Comparison of ENCODE assay signal across 11 cellular contexts in the genomic region with DNA sequence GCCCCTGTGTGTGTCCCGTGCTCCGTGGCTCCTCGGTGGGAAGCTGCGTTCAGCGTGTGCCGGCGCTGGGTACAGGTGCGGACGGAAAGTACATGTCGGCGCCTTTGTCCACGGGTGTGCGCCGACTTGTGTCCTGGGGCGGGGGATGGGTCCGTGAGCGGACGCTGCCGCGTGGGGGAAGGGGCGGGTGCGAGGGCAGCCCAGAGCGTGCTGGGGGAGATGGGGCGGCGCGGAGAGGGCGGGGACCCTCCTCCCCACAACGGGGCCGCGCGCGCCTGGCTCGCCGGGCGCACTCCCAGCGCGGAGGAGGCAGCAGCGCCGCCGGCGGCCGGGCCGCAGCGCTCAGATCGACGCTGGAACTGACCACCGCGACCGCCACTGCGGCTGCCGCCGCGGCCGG. TPM values are rescaled to one million over a fixed set of nuclear protein-coding genes. Genes with fewer than 3 reads are reported as not detected.
DNase-seq lines count a peak whose midpoint lies in the region; ATAC-seq and TF ChIP-seq lines count a peak whose summit lies in the region.
"Had no signal": no experiment of that assay in that cellular context is flagged by ENCODE, and none has a peak within 500 bp of the region (broad histone marks: within the 10 kb centered on the region; RNA-seq: fewer than 3 reads in every experiment).

No MANE protein-coding gene starts in this region.

- WGBS in testis, 2 donors, result 7 to 40% methylated on average over 1 to 34 of the region's 54 CpGs

- peak; percentile 37 for ATAC-seq in left lung
- no peak for ATAC-seq in HG03460 (IDR thresholded peaks at IDR 0.05; ENCODE audit: unreplicated experiment)
- no peak for ATAC-seq in HG02973 (IDR thresholded peaks at IDR 0.05; ENCODE audit: unreplicated experiment)
- no peak for ATAC-seq in GM19035 (IDR thresholded peaks at IDR 0.05; ENCODE audit: unreplicated experiment)

- intact Hi-C loops in dorsolateral prefrontal cortex (cut with DNase I) (no loop called here), left lung (cut with DNase I) (loop anchor here in 1 of 2 donors (5.0 kb wide), 1 partner anchor 35 kb away; a partner anchor contains a TSS), testis (cut with DNase I; ENCODE audit: low total_unique reads) (loop anchor here (5.0 to 10.0 kb wide), 2 partner anchors 35 to 52 kb away; a partner anchor contains a TSS)

- H3K36me3 ChIP-seq in left lung, result peaks cover 0 to 6% of the 10 kb centered on the region in 2 donors
- H3K36me3 ChIP-seq in testis (ENCODE audit: low read depth, missing control alignments), result no peaks in the 10 kb centered on the region

- H3K4me3 ChIP-seq in dorsolateral prefrontal cortex (peak overlapping the region; percentile 30 to 74 (median 59)), left lung (no peak overlapping the region), testis (peak overlapping the region; percentile 37 to 45)

- H3K27me3 ChIP-seq in dorsolateral prefrontal cortex (no peaks in the 10 kb centered on the region), left lung (no peaks in the 10 kb centered on the region), testis (no peaks in the 10 kb centered on the region)

- H3K9me3 ChIP-seq in left lung (no peaks in the 10 kb centered on the region), testis (no peaks in the 10 kb centered on the region)

- peak; percentile 51 for DNase-seq in NCI-H146 (lab: John Stamatoyannopoulos, UW)
- no peak for DNase-seq in NCI-H146 treated with DMSO at 0.1 percent for 48 hours (lab: John Stamatoyannopoulos, UW; ENCODE audit: unreplicated experiment)
- DNase-seq in dorsolateral prefrontal cortex, result peak in 3 of 10 donors; percentile 44 to 68 (median 63)
- DNase-seq in left lung, result peak in 1 of 2 donors; percentile 74
- peak; percentile 30 for DNase-seq in testis
- DNase-seq: activated CD4-positive, alpha-beta T cell treated with anti-CD3 and anti-CD28 coated beads, Interleukin-2, amount 10 ng/mL, durations not matched to agents 24 days and 14 days; immature natural killer cell had no signal

- H3K4me1 ChIP-seq in left lung (peaks cover 0 to 10% of the 10 kb centered on the region in 2 donors), testis (peaks cover 33% of the 10 kb centered on the region)

- no peak for TF ChIP-seq POLR2A in testis (IDR thresholded peaks at IDR 0.05)

- peak in 10 of 56 donors; percentile 11 to 35 (median 25) for TF ChIP-seq CTCF in dorsolateral prefrontal cortex (IDR thresholded peaks at IDR 0.05 in 54 of 56, conservative IDR thresholded peaks at IDR 0.05 in 2 of 56; ENCODE audit: low read depth in 1 of 56, partially characterized antibody in 56 of 56)
- no peak for TF ChIP-seq CTCF in left lung (IDR thresholded peaks at IDR 0.05)
- TF ChIP-seq CTCF in testis (IDR thresholded peaks at IDR 0.05), result no peak

- H3K27ac ChIP-seq in dorsolateral prefrontal cortex, result peak overlapping the region in 56 of 59 donors; percentile 37 to 93 (median 79)
- H3K27ac ChIP-seq in left lung, result no peak overlapping the region
- no peak overlapping the region for H3K27ac ChIP-seq in testis
- H3K27ac ChIP-seq: HL-60 had no signal

RNA-seq across cellular contexts. Expression of a gene that starts 33.6 kb away (rescaled TPM):
- total RNA-seq in dorsolateral prefrontal cortex, result 10 to 100 TPM in 110 of 120 experiments, 1 to 10 TPM in 10; 8.6 to 36.1 (median 12.8) TPM
- total RNA-seq in left lung, result 10 to 100 TPM; 11.7 to 30.7 TPM
- 1 to 10 TPM; 8.4 to 8.6 TPM for total RNA-seq in testis
- polyA plus RNA-seq in testis (ENCODE audit: insufficient read depth, low read depth, low replicate concordance), result 6.2 TPM

RNA-seq across cellular contexts. Expression of a gene that starts 34.6 kb away (rescaled TPM):
- 100 to 1,000 TPM in 102 of 120 experiments, 10 to 100 TPM in 18; 74.0 to 177 (median 117) TPM for total RNA-seq in dorsolateral prefrontal cortex
- total RNA-seq in left lung, result 10 to 100 TPM; 56.3 to 69.1 TPM
- total RNA-seq in testis, result 10 to 100 TPM; 50.1 to 58.5 TPM
- 29.4 TPM for polyA plus RNA-seq in testis (ENCODE audit: insufficient read depth, low read depth, low replicate concordance)
- total RNA-seq: activated CD4-positive, alpha-beta T cell treated with anti-CD3 and anti-CD28 coated beads, Interleukin-2, amount 10 ng/mL, durations not matched to agents 24 days and 14 days had no signal
- polyA plus RNA-seq: immature natural killer cell had no signal

Comparison
In these comparisons a context has a peak if more than half of its experiments do, and no peak if none do; other contexts are left out.
1. H3K27ac ChIP-seq: peak in dorsolateral prefrontal cortex (56 of 59); none in left lung (0 of 2) and testis (0 of 2).
2. H3K4me3 ChIP-seq: peak in dorsolateral prefrontal cortex (59 of 59) and testis (2 of 2); none in left lung (0 of 2).